Comparison of ENCODE assay signal across 8 cellular contexts in genomic region chr18:55522011-55522410, GRCh38.
DNase-seq lines count a peak whose midpoint lies in the region; ATAC-seq and TF ChIP-seq lines count a peak whose summit lies in the region.

No MANE protein-coding gene starts in this region.

- H3K36me3 ChIP-seq in OCI-LY7 (ENCODE audit: insufficient read depth, low read length) (peaks cover 7% of the 10 kb centered on the region; the same call in 1 of the 2 replicates), ascending aorta (no peaks in the 10 kb centered on the region)

- CTCF ChIA-PET in OCI-LY7 (lab: Charles Lee; ENCODE audit: unreplicated experiment), result no interaction called here

- BruUV-seq in OCI-LY7 (replicated peaks; lab: Mats Ljungman, UMichigan), result no TSS peak

- DNase-seq in CD1c-positive myeloid dendritic cell (ENCODE audit: extremely low spot score), result peak; percentile 44
- peak; percentile 32 for DNase-seq in OCI-LY7 (ENCODE audit: low spot score)
- DNase-seq in head of caudate nucleus, result peak in 33 of 42 donors; percentile 10 to 87 (median 52)
- DNase-seq in ascending aorta (ENCODE audit: low spot score in 2 of 2), result no peak
- no peak for DNase-seq in activated effector memory CD4-positive, alpha-beta T cell treated with anti-CD3 and anti-CD28 coated beads, Interleukin-2, amount 50 U/mL, for 16 hours
- no peak for DNase-seq in DMS79 (lab: John Stamatoyannopoulos, UW)
- DNase-seq in activated CD8-positive, alpha-beta memory T cell treated with anti-CD3 and anti-CD28 coated beads for 24 hours, result no peak

- no peak overlapping the region for H3K4me3 ChIP-seq in OCI-LY7 (ENCODE audit: low read depth, low read length, poor library complexity, severe bottlenecking)
- H3K4me3 ChIP-seq in ascending aorta, result no peak overlapping the region

- H3K4me2 ChIP-seq in OCI-LY7 (ENCODE audit: low read length), result no peak overlapping the region

- H3K27ac ChIP-seq in OCI-LY7 (ENCODE audit: low read depth, low read length, poor library complexity, severe bottlenecking), result no peak overlapping the region
- H3K27ac ChIP-seq in ascending aorta, result no peak overlapping the region

- no peak overlapping the region for H2AFZ ChIP-seq in OCI-LY7 (ENCODE audit: low read length)

- peaks cover 29% of the 10 kb centered on the region; the same call in 1 of the 2 replicates for H3K79me2 ChIP-seq in OCI-LY7 (ENCODE audit: insufficient read depth, low read depth, low read length)

- H3K4me1 ChIP-seq in OCI-LY7 (ENCODE audit: insufficient read depth, low read length, poor library complexity, severe bottlenecking) (peaks cover 25% of the 10 kb centered on the region), ascending aorta (no peaks in the 10 kb centered on the region)

- H3K9me2 ChIP-seq in OCI-LY7 (ENCODE audit: insufficient read depth, low read length), result no peaks in the 10 kb centered on the region

- H3K9me3 ChIP-seq in OCI-LY7 (ENCODE audit: low read length) (no peaks in the 10 kb centered on the region), ascending aorta (no peaks in the 10 kb centered on the region)

- peak; percentile 51 for ATAC-seq in GM18861 (IDR thresholded peaks at IDR 0.05; ENCODE audit: unreplicated experiment)

- no peaks in the 10 kb centered on the region for H3K27me3 ChIP-seq in ascending aorta

- TF ChIP-seq CTCF in OCI-LY7 (conservative IDR thresholded peaks at IDR 0.05; ENCODE audit: low read length), result peak; percentile 70
- TF ChIP-seq CTCF in ascending aorta (IDR thresholded peaks at IDR 0.05), result peak in 1 of 3 experiments; percentile 23

- intact Hi-C loops in OCI-LY7 (cut with micrococcal nuclease; ENCODE audit: unreplicated experiment), result no loop called here
- intact Hi-C loops in head of caudate nucleus (cut with DNase I), result no loop called here
- intact Hi-C loops in ascending aorta (cut with DNase I), result no loop called here

- POLR2A ChIA-PET in OCI-LY7 (lab: Charles Lee), result no interaction called here

- no peaks in the 10 kb centered on the region for H4K20me1 ChIP-seq in OCI-LY7 (ENCODE audit: insufficient read depth, low read length)

Comparison
In these comparisons a context has a peak if more than half of its experiments do, and no peak if none do; other contexts are left out.
1. DNase-seq: peak in CD1c-positive myeloid dendritic cell (single experiment), OCI-LY7 (single experiment) and head of caudate nucleus (33 of 42); none in ascending aorta (0 of 2), activated effector memory CD4-positive, alpha-beta T cell treated with anti-CD3 and anti-CD28 coated beads, Interleukin-2, amount 50 U/mL, for 16 hours (single experiment), DMS79 (single experiment) and activated CD8-positive, alpha-beta memory T cell treated with anti-CD3 and anti-CD28 coated beads for 24 hours (single experiment).